30 cellular contexts compared by ENCODE assay signal in the genomic region with DNA sequence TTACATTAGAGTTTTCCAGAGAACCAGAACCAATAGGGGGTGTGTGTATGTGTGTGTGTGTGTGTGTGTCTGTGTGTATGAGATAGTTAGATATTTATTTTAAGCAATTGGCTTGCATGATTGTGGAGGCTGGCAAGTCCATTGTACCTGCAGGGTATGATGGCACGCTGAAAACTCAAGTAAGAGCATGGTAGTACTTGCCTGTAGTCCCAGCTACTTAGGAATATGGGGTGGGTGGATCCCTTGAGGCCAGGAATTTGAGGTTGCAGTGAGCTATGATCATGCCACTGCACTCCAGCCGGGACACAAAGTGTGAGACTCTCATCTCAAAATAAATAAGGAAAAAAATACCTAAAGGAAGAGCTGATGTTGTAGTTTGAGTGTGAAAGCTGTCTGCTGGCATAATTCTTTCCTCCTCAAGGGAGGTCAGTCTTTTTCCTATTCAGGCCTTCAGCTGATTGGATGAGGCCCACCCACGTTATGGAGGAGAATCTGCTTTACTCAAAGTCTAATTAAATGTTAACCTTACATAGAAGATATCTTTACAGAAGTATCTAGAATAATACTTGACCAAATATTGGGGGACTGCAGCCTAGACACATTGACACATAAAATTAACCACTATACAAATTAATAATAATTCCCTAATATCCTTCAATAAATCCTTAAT.
"Had no signal": no experiment of that assay in that cellular context is flagged by ENCODE, and none has a peak within 500 bp of the region (broad histone marks: within the 10 kb centered on the region; RNA-seq: fewer than 3 reads in every experiment).

No MANE protein-coding gene starts in this region.

- H3K27ac Mint-ChIP-seq: natural killer cell treated with Interleukin-12 subunit alpha and Interleukin-12 subunit beta and Interleukin-15 and Interleukin-18, amount 100 ng/mL, for 72 hours; nephron progenitor cell; progenitor cell of endocrine pancreas; stimulated activated effector memory CD8-positive, alpha-beta T cell treated with anti-CD3 and anti-CD28 coated beads, Interleukin-12 subunit alpha, Interleukin-12 subunit beta, amount 100 ng/mL, for 72 hours; stimulated activated naive B cell treated with anti-CD40 and anti-IgM and Interleukin-4, amounts not matched to agents 10 μg/mL and 1 μg/mL and 100 μg/mL, for 72 hours; stimulated activated naive CD8-positive, alpha-beta T cell treated with anti-CD3 and anti-CD28 coated beads, Interleukin-15, Interleukin-2, amounts not matched to agents 100 ng/mL and 50 ng/mL, for 24 hours; type B pancreatic cell had no signal

- H3K27ac ChIP-seq: neutrophil, ovary, parathyroid adenoma, psoas muscle, right lobe of liver, sigmoid colon, stomach, thoracic aorta, thyroid gland, tibial nerve, upper lobe of right lung, uterus had no signal

- H3K4me3 Mint-ChIP-seq: natural killer cell treated with Interleukin-12 subunit alpha and Interleukin-12 subunit beta and Interleukin-15 and Interleukin-18, amount 100 ng/mL, for 72 hours; nephron progenitor cell; neural crest cell; stimulated activated effector memory CD8-positive, alpha-beta T cell treated with anti-CD3 and anti-CD28 coated beads, Interleukin-12 subunit alpha, Interleukin-12 subunit beta, amount 100 ng/mL, for 72 hours; stimulated activated naive B cell treated with anti-CD40 and anti-IgM and Interleukin-4, amounts not matched to agents 10 μg/mL and 1 μg/mL and 100 μg/mL, for 72 hours; stimulated activated naive CD8-positive, alpha-beta T cell treated with anti-CD3 and anti-CD28 coated beads, Interleukin-15, Interleukin-2, amounts not matched to agents 100 ng/mL and 50 ng/mL, for 24 hours; type B pancreatic cell had no signal

- H3K36me3 ChIP-seq: neutrophil, ovary, right lobe of liver, sigmoid colon, stomach, thoracic aorta, thyroid gland, tibial nerve, upper lobe of right lung, uterus had no signal

- H3K27me3 Mint-ChIP-seq: progenitor cell of endocrine pancreas; stimulated activated naive CD8-positive, alpha-beta T cell treated with anti-CD3 and anti-CD28 coated beads, Interleukin-15, Interleukin-2, amounts not matched to agents 100 ng/mL and 50 ng/mL, for 24 hours; type B pancreatic cell had no signal

- H3K4me1 ChIP-seq: parathyroid adenoma, psoas muscle, right lobe of liver, sigmoid colon, thyroid gland, tibial nerve, upper lobe of right lung, uterus had no signal

- H3K4me1 Mint-ChIP-seq: neural crest cell had no signal

- DNase-seq: naive thymus-derived CD8-positive, alpha-beta T cell; nephron progenitor cell; nucleus accumbens; ovary; posterior cingulate gyrus; psoas muscle; right cardiac atrium; right lobe of liver; sigmoid colon; small intestine; stimulated activated CD4-positive, alpha-beta T cell treated with anti-CD3 and anti-CD28 coated beads, Interleukin-15, amount 100 ng/mL, for 24 hours; stimulated activated CD4-positive, alpha-beta T cell treated with anti-CD3 and anti-CD28 coated beads, Interleukin-2, amount 100 ng/mL, for 24 hours; stimulated activated CD4-positive, alpha-beta T cell treated with anti-CD3 and anti-CD28 coated beads, Interleukin-2, amount 100 ng/mL, for 48 hours; stimulated activated CD4-positive, alpha-beta T cell treated with anti-CD3 and anti-CD28 coated beads, Interleukin-4, amount 100 ng/mL, for 24 hours; stimulated activated naive B cell treated with anti-CD40 and anti-IgM and Interleukin-4, amounts not matched to agents 10 μg/mL and 1 μg/mL and 100 μg/mL, for 72 hours; stimulated activated naive CD4-positive, alpha-beta T cell treated with Interleukin-2 at 50 U/mL for 16 hours; stomach; thyroid gland; upper lobe of right lung; uterus had no signal

- H3K36me3 Mint-ChIP-seq: stimulated activated effector memory CD8-positive, alpha-beta T cell treated with anti-CD3 and anti-CD28 coated beads, Interleukin-12 subunit alpha, Interleukin-12 subunit beta, amount 100 ng/mL, for 72 hours; type B pancreatic cell had no signal

- H3K27me3 ChIP-seq: neutrophil, ovary, right lobe of liver, sigmoid colon, stomach, thyroid gland, tibial nerve, upper lobe of right lung, uterus had no signal

- ATAC-seq: naive thymus-derived CD8-positive, alpha-beta T cell; natural killer cell treated with Interleukin-12 subunit alpha and Interleukin-12 subunit beta and Interleukin-15 and Interleukin-18, amount 100 ng/mL, for 72 hours; psoas muscle; right cardiac atrium; right lobe of liver; stimulated activated effector memory CD8-positive, alpha-beta T cell treated with anti-CD3 and anti-CD28 coated beads, Interleukin-12 subunit alpha, Interleukin-12 subunit beta, amount 100 ng/mL, for 72 hours; stimulated activated naive B cell treated with anti-CD40 and anti-IgM and Interleukin-4, amounts not matched to agents 10 μg/mL and 1 μg/mL and 100 μg/mL, for 72 hours; upper lobe of right lung had no signal

- FAIRE-seq: small intestine had no signal

- H3K9me3 ChIP-seq: neutrophil, ovary, right lobe of liver, stomach, thyroid gland, upper lobe of right lung, uterus had no signal

- H3K79me2 ChIP-seq: parathyroid adenoma had no signal

- H3K9ac ChIP-seq: parathyroid adenoma had no signal

- H2AFZ ChIP-seq: parathyroid adenoma had no signal

- H3K4me3 ChIP-seq: ovary, psoas muscle, right lobe of liver, sigmoid colon, stomach, thoracic aorta, thyroid gland, tibial nerve, upper lobe of right lung, uterus had no signal
